In the genomic region with DNA sequence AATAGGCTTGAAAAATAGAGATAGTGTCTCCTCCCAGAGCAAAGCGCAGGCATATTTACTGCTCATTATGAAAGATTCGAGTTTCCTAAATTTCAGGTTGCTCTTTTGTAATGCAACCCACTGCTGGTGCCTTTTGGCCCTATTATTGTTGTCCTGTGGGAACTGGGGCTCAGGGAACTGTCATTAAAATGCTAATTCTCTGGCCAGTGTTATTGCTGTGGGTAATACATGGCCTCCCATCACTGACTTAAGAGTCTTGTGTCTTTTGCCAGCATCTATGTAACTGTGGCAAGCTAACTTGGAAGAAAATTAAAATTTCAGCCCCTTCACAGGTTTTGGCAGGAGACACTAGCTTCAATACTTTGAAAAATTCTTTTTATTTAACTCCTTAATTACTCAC, we compare ENCODE assay signal across 20 cellular contexts.
A peak's percentile ranks its signal among the peaks of the same experiment; 100 is the strongest.
DNase-seq lines count a peak whose midpoint lies in the region; ATAC-seq, FAIRE-seq and TF ChIP-seq lines count a peak whose summit lies in the region.
"Had no signal": no experiment of that assay in that cellular context is flagged by ENCODE, and none has a peak within 500 bp of the region (broad histone marks: within the 10 kb centered on the region; RNA-seq: fewer than 3 reads in every experiment).

No MANE protein-coding gene starts in this region.

- no peak for FAIRE-seq in RCC 7860 (lab: Jason Lieb, UNC)
- FAIRE-seq: A549, G401.6, GM12891, GM19239 had no signal

- H3K4me3 ChIP-seq in HUES48 (ENCODE audit: low read depth, low read length): peak overlapping the region; percentile 2
- peak overlapping the region; percentile 24 for H3K4me3 ChIP-seq in iPS-15b (ENCODE audit: low read depth, low read length)
- H3K4me3 ChIP-seq: A549, GM23248 had no signal

- H3K4me3 Mint-ChIP-seq in WTC11: peak overlapping the region; percentile 41
- H3K4me3 Mint-ChIP-seq: CD4-positive, alpha-beta T cell had no signal

- no peaks in the 10 kb centered on the region for H3K9me3 Mint-ChIP-seq in WTC11
- H3K9me3 Mint-ChIP-seq: CD4-positive, alpha-beta T cell had no signal

- H3K9ac ChIP-seq in HUES48 (ENCODE audit: low read depth, low read length): no peak overlapping the region
- H3K9ac ChIP-seq in iPS-15b (ENCODE audit: low read depth, low read length): no peak overlapping the region
- H3K9ac ChIP-seq: GM23248 had no signal

- peak overlapping the region; percentile 71 for H3K27ac ChIP-seq in HUES48 (ENCODE audit: low read depth, low read length)
- H3K27ac ChIP-seq in substantia nigra (ENCODE audit: low read depth, low read length, poor library complexity, severe bottlenecking): no peak overlapping the region
- H3K27ac ChIP-seq: 22Rv1, A549, C4-2B, GM23248 had no signal

- H3K27me3 Mint-ChIP-seq in WTC11 (ENCODE audit: low read depth): no peaks in the 10 kb centered on the region; the same call in 1 of the 2 replicates
- H3K27me3 Mint-ChIP-seq: CD4-positive, alpha-beta T cell had no signal

- H3K9me3 ChIP-seq in HUES48 (ENCODE audit: control insufficient read depth, insufficient read depth, low read length): no peaks in the 10 kb centered on the region
- no peaks in the 10 kb centered on the region for H3K9me3 ChIP-seq in iPS-15b (ENCODE audit: control insufficient read depth, insufficient read depth, low read length)
- H3K9me3 ChIP-seq: A549 had no signal

- TF ChIP-seq CTCF in WTC11 (IDR thresholded peaks at IDR 0.05): no peak

- no peak overlapping the region for H3K27ac Mint-ChIP-seq in WTC11
- H3K27ac Mint-ChIP-seq: CD4-positive, alpha-beta T cell had no signal

- H3K27me3 ChIP-seq in HUES48 (ENCODE audit: control insufficient read depth, insufficient read depth, low read length): no peaks in the 10 kb centered on the region
- H3K27me3 ChIP-seq in iPS-15b (ENCODE audit: control insufficient read depth, insufficient read depth, low read length): no peaks in the 10 kb centered on the region

- POLR2A ChIA-PET in WTC11 (lab: Charles Lee): no interaction called here

- H3K36me3 Mint-ChIP-seq in WTC11: no peaks in the 10 kb centered on the region

- no peaks in the 10 kb centered on the region for H3K36me3 ChIP-seq in HUES48 (ENCODE audit: control insufficient read depth, insufficient read depth, low read length)
- H3K36me3 ChIP-seq in iPS-15b (ENCODE audit: control insufficient read depth, insufficient read depth, low read length): no peaks in the 10 kb centered on the region

- peaks cover 24% of the 10 kb centered on the region for H3K4me1 Mint-ChIP-seq in WTC11

- DNase-seq in ELF-1 (ENCODE audit: low read depth, low spot score) (peak; percentile 14), WTC11 (ENCODE audit: low spot score) (no peak), substantia nigra (lab: John Stamatoyannopoulos, UW) (no peak), RCC 7860 (ENCODE audit: low spot score) (no peak), DMS79 treated with DMSO at 0.1 percent for 48 hours (lab: John Stamatoyannopoulos, UW) (no peak)
- DNase-seq: AML-193; CD4-positive, alpha-beta T cell; DND-41; EL; GM23248; H7 had no signal

- H3K4me1 ChIP-seq in HUES48 (ENCODE audit: control insufficient read depth, insufficient read depth, low read length): peaks cover 22% of the 10 kb centered on the region
- peaks cover 11% of the 10 kb centered on the region for H3K4me1 ChIP-seq in iPS-15b (ENCODE audit: control insufficient read depth, insufficient read depth, low read length)
- H3K4me1 ChIP-seq: A549 had no signal

- peak; percentile 82 for ATAC-seq in WTC11
- ATAC-seq in GM19395 (IDR thresholded peaks at IDR 0.05; ENCODE audit: unreplicated experiment): no peak
- ATAC-seq: A549 had no signal

- CTCF ChIA-PET in WTC11 (lab: Charles Lee): interaction anchor here (1.1 kb wide), 1 partner anchor 46 kb away, joined by 7 read pairs; no protein-coding TSS in a partner anchor

TF ChIP-seq in WTC11, 78 proteins besides CTCF, POLR2A, EP300 and RAD21:
- TF ChIP-seq ZNF138 (CRISPR knock-in tag; conservative IDR thresholded peaks at IDR 0.05): no peak
- TF ChIP-seq ELF4 (CRISPR knock-in tag; IDR thresholded peaks at IDR 0.05; ENCODE audit: low read depth): no peak
- no peak for TF ChIP-seq IRF2 (CRISPR knock-in tag; IDR thresholded peaks at IDR 0.05; ENCODE audit: borderline replicate concordance, low read depth)
- TF ChIP-seq SOX15 (CRISPR knock-in tag; IDR thresholded peaks at IDR 0.05): no peak
- TF ChIP-seq, protein P1, sequence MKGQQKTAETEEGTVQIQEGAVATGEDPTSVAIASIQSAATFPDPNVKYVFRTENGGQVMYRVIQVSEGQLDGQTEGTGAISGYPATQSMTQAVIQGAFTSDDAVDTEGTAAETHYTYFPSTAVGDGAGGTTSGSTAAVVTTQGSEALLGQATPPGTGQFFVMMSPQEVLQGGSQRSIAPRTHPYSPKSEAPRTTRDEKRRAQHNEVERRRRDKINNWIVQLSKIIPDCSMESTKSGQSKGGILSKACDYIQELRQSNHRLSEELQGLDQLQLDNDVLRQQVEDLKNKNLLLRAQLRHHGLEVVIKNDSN (CRISPR knock-in tag; IDR thresholded peaks at IDR 0.05): no peak
- TF ChIP-seq, protein P2, sequence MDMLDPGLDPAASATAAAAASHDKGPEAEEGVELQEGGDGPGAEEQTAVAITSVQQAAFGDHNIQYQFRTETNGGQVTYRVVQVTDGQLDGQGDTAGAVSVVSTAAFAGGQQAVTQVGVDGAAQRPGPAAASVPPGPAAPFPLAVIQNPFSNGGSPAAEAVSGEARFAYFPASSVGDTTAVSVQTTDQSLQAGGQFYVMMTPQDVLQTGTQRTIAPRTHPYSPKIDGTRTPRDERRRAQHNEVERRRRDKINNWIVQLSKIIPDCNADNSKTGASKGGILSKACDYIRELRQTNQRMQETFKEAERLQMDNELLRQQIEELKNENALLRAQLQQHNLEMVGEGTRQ (CRISPR knock-in tag; IDR thresholded peaks at IDR 0.05): no peak
